ENCODE assay signal across 8 cellular contexts in the genomic region with DNA sequence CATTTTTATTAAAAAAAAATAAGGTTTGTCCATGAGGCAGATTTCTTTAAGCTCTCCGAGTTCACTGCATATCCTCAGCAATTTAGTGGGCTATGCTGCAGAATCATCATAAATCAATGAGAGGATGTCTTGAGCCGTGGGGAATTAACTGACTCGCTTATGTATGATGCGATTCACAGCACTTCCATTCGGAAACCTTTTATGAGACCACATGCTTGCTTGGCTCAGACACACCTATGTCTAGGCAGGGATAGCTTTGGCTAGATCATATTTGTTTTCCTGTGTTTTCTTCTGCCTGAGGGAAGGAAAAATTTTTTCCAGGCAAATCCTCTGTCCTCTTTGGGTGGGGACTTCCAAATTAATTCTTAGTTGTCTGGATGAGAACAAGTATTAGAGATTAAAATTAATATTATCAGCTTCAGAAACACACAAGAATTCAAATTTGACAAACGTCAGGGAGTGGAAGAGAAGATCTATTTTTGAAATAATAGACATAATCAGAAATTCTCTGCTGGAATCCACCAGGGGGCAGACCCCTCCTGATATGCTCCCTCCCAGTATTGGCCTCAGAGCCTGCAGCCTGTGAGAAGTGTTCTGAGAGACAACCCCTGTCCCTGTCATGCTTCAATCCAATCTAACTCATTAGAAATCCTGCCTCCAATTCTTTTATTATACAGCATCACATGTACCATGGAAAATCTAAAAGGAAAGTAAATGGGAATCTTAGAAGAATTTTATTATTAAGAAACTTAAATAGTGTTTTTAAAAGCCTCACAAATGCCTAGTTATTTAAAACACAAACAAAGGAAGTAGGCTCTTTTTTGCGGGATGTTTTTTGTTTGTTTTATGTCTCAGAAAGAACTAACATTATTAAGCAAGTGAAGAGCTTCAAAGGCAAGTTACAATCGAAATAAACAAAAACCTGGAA.
DNase-seq lines count a peak whose midpoint lies in the region; ATAC-seq and TF ChIP-seq lines count a peak whose summit lies in the region.

No MANE protein-coding gene starts in this region.

- H2BK15ac ChIP-seq in mesendoderm (replicated peaks; ENCODE audit: low read depth): no peak overlapping the region

- no peak overlapping the region for H3K4me2 ChIP-seq in mesendoderm (ENCODE audit: low read length)

- no peak overlapping the region for H3K4ac ChIP-seq in mesendoderm (ENCODE audit: low read depth, low read length)

- H3K9ac ChIP-seq in NT2/D1 (ENCODE audit: insufficient read length, low read depth) (no peak overlapping the region), mesendoderm (ENCODE audit: low read length) (no peak overlapping the region)

- WGBS in mesendoderm (ENCODE audit: extremely low coverage, insufficient coverage, low lambda C conversion rate): no CpG with 5 or more reads among the region's 8 CpGs

- peak; percentile 89 for ATAC-seq in GM21360 (IDR thresholded peaks at IDR 0.05; ENCODE audit: unreplicated experiment)

- peak; percentile 21 for TF ChIP-seq CTCF in HL-60 (IDR thresholded peaks at IDR 0.05; ENCODE audit: insufficient read depth, low read length)
- TF ChIP-seq CTCF in coronary artery (IDR thresholded peaks at IDR 0.05): peak; percentile 36
- no peak for TF ChIP-seq CTCF in foreskin fibroblast (IDR thresholded peaks at IDR 0.05; ENCODE audit: low read depth, low read length)

- H3K79me1 ChIP-seq in mesendoderm (ENCODE audit: low read length): no peaks in the 10 kb centered on the region

- no peak overlapping the region for H3K18ac ChIP-seq in mesendoderm (ENCODE audit: low read length)

- H3K4me3 ChIP-seq in HL-60 (replicated peaks; ENCODE audit: insufficient read depth, low read length) (no peak overlapping the region), NT2/D1 (ENCODE audit: insufficient read length, low read depth) (no peak overlapping the region), coronary artery (no peak overlapping the region), mesendoderm (ENCODE audit: low read length) (no peak overlapping the region), foreskin fibroblast (ENCODE audit: low read depth in 1 of 2, low read length in 2 of 2) (no peak overlapping the region)

- no peaks in the 10 kb centered on the region for H3K79me2 ChIP-seq in mesendoderm (ENCODE audit: control insufficient read depth, insufficient read depth, low read length)

- no peaks in the 10 kb centered on the region for H3K9me3 ChIP-seq in NT2/D1 (ENCODE audit: insufficient read depth, low read length)

- H3K56ac ChIP-seq in mesendoderm (ENCODE audit: low read length): no peak overlapping the region

- no peak overlapping the region for H4K5ac ChIP-seq in mesendoderm (ENCODE audit: low read length)

- H3K4me1 ChIP-seq in NT2/D1 (ENCODE audit: insufficient read depth, insufficient read length) (no peaks in the 10 kb centered on the region), mesendoderm (ENCODE audit: control insufficient read depth, low read depth, low read length) (no peaks in the 10 kb centered on the region)

- H3K27ac ChIP-seq in HL-60 (replicated peaks): no peak overlapping the region
- no peak overlapping the region for H3K27ac ChIP-seq in coronary artery
- no peak overlapping the region for H3K27ac ChIP-seq in mesendoderm (ENCODE audit: low read depth, low read length)

- H3K36me3 ChIP-seq in NT2/D1 (ENCODE audit: insufficient read depth, insufficient read length, low read length) (no peaks in the 10 kb centered on the region), mesendoderm (ENCODE audit: control insufficient read depth, insufficient read depth, low read length) (no peaks in the 10 kb centered on the region)

- DNase-seq in GM03348 (ENCODE audit: low spot score) (peak; percentile 10), HL-60 (ENCODE audit: low read depth in 1 of 2, low spot score in 1 of 2) (peak in 1 of 2 experiments; percentile 70), NT2/D1 (ENCODE audit: low read depth, low spot score) (peak; percentile 33), coronary artery (ENCODE audit: low spot score) (no peak), mesendoderm (peak; percentile 63), cortex of kidney (lab: John Stamatoyannopoulos, UW) (no peak), foreskin fibroblast (no peak)

- H2AK5ac ChIP-seq in mesendoderm (ENCODE audit: low read length): no peak overlapping the region

- H2BK120ac ChIP-seq in mesendoderm (ENCODE audit: low read depth, low read length): no peak overlapping the region

- no peak overlapping the region for H4K8ac ChIP-seq in mesendoderm (ENCODE audit: low read depth, low read length)

- H3K23ac ChIP-seq in mesendoderm (ENCODE audit: low read length): no peak overlapping the region

- no peak overlapping the region for H2BK5ac ChIP-seq in mesendoderm (ENCODE audit: low read length)

- H3K27me3 ChIP-seq in HL-60 (ENCODE audit: insufficient read depth, poor library complexity, severe bottlenecking): no peaks in the 10 kb centered on the region
- no peaks in the 10 kb centered on the region for H3K27me3 ChIP-seq in NT2/D1 (ENCODE audit: insufficient read depth, insufficient read length)
- H3K27me3 ChIP-seq in mesendoderm (ENCODE audit: insufficient read depth, low read length, poor library complexity): no peaks in the 10 kb centered on the region

Comparison
In these comparisons a context has a peak if more than half of its experiments do, and no peak if none do; other contexts are left out.
1. DNase-seq: peak in GM03348 (single experiment), NT2/D1 (single experiment) and mesendoderm (single experiment); none in coronary artery (single experiment), cortex of kidney (single experiment) and foreskin fibroblast (0 of 2).